ENCODE assay signal across 12 cellular contexts in genomic region chr14:92844220-92844619, GRCh38. TPM values are rescaled to one million over a fixed set of nuclear protein-coding genes. Genes with fewer than 3 reads are reported as not detected.
DNase-seq lines count a peak whose midpoint lies in the region; ATAC-seq and TF ChIP-seq lines count a peak whose summit lies in the region.
"Had no signal": no experiment of that assay in that cellular context is flagged by ENCODE, and none has a peak within 500 bp of the region (broad histone marks: within the 10 kb centered on the region; RNA-seq: fewer than 3 reads in every experiment).

No MANE protein-coding gene starts in this region.

- TF ChIP-seq CTCF in left lung (IDR thresholded peaks at IDR 0.05), result no peak

- peak; percentile 63 for ATAC-seq in HG02610 (IDR thresholded peaks at IDR 0.05; ENCODE audit: unreplicated experiment)
- ATAC-seq in HG03457 (IDR thresholded peaks at IDR 0.05; ENCODE audit: unreplicated experiment), result no peak
- ATAC-seq in left lung, result no peak

- H3K27me3 ChIP-seq in left lung, result no peaks in the 10 kb centered on the region
- H3K27me3 ChIP-seq: testis had no signal

- peaks cover 0 to 36% of the 10 kb centered on the region in 2 donors for H3K36me3 ChIP-seq in left lung

- peaks cover 0 to 22% of the 10 kb centered on the region in 2 donors for H3K4me1 ChIP-seq in left lung
- H3K4me1 ChIP-seq: testis had no signal

- H3K4me3 ChIP-seq in left lung, result no peak overlapping the region
- H3K4me3 ChIP-seq: testis had no signal

- intact Hi-C loops in left lung (cut with DNase I), result no loop called here

- DNase-seq in stimulated activated CD4-positive, alpha-beta T cell treated with anti-CD3 and anti-CD28 coated beads, Interleukin-15, amount 100 ng/mL, for 24 hours, result peak; percentile 37
- DNase-seq in stimulated activated CD4-positive, alpha-beta T cell treated with anti-CD3 and anti-CD28 coated beads, Interleukin-4, amount 100 ng/mL, for 1 hour, result no peak
- DNase-seq in amniotic epithelial cell (ENCODE audit: low read depth), result peak; percentile 5
- no peak for DNase-seq in NCI-H2029 (lab: John Stamatoyannopoulos, UW)
- DNase-seq in NCI-H1694 treated with DMSO at 0.1 percent for 48 hours (lab: John Stamatoyannopoulos, UW), result no peak
- no peak for DNase-seq in left lung
- DNase-seq: midbrain, NCI-H1048, SHP77, testis had no signal

- no peak overlapping the region for H3K27ac ChIP-seq in left lung
- H3K27ac ChIP-seq: testis had no signal

- H3K9me3 ChIP-seq in left lung, result no peaks in the 10 kb centered on the region
- H3K9me3 ChIP-seq: testis had no signal

RNA-seq across cellular contexts. Expression of gene GOLGA5, which starts 50.1 kb away (rescaled TPM):
- 10 to 100 TPM; 35.7 to 38.7 TPM for total RNA-seq in left lung

Comparison
In these comparisons a context has a peak if more than half of its experiments do, and no peak if none do; other contexts are left out.
1. DNase-seq: peak in stimulated activated CD4-positive, alpha-beta T cell treated with anti-CD3 and anti-CD28 coated beads, Interleukin-15, amount 100 ng/mL, for 24 hours (single experiment) and amniotic epithelial cell (single experiment); none in stimulated activated CD4-positive, alpha-beta T cell treated with anti-CD3 and anti-CD28 coated beads, Interleukin-4, amount 100 ng/mL, for 1 hour (single experiment), NCI-H2029 (single experiment), NCI-H1694 treated with DMSO at 0.1 percent for 48 hours (single experiment) and left lung (0 of 2).